ENCODE assay signal across 9 cellular contexts in the genomic region with DNA sequence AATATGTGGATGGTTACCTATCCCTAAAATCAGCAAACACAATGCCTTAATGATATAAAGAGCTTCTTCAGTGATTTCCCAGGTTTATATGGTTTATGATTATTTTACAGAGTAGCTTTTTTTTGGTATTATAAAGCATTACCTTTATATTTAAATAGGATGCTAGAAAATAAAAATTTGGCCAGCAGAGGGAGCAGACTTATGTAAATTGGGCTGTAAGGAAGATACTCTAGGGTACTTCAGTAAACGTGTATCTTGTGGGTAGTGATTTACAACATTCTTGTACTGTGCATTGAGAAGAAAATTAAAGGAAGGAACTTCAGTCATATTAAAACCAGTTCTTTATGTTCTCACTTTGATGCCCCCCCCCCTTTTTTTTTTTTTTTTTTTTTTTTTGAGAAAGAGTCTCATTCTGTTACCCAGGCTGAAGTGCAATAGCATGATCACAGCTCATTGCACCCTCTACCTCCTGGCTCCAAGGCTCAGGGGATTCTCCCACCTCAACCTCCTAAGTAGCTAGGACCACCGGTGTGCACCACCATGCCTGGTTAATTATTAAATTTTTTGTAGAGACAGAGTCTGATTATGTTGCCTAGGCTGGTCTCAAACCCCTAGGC.
DNase-seq lines count a peak whose midpoint lies in the region; ATAC-seq and FAIRE-seq lines count a peak whose summit lies in the region.
"Had no signal": no experiment of that assay in that cellular context is flagged by ENCODE, and none has a peak within 500 bp of the region (broad histone marks: within the 10 kb centered on the region; RNA-seq: fewer than 3 reads in every experiment).

No MANE protein-coding gene starts in this region.

- peaks cover 0 to 2% (median 0%) of the 10 kb centered on the region in 11 donors for H3K9me3 Mint-ChIP-seq in naive thymus-derived CD4-positive, alpha-beta T cell
- H3K9me3 Mint-ChIP-seq: IgD-negative memory B cell had no signal

- peak; percentile 70 for ATAC-seq in GM18517 (IDR thresholded peaks at IDR 0.05; ENCODE audit: unreplicated experiment)
- peak; percentile 77 for ATAC-seq in naive thymus-derived CD4-positive, alpha-beta T cell

- H3K4me1 ChIP-seq in naive thymus-derived CD4-positive, alpha-beta T cell (ENCODE audit: control insufficient read depth in 2 of 2, insufficient read depth in 2 of 2, low read length in 2 of 2), result peaks cover 0 to 1% of the 10 kb centered on the region in 2 donors

- intact Hi-C loops in naive thymus-derived CD4-positive, alpha-beta T cell (cut with micrococcal nuclease), result loop anchor here (1.0 to 2.0 kb wide), 2 partner anchors 14 to 51 kb away; no protein-coding TSS in a partner anchor

- H3K27me3 ChIP-seq in naive thymus-derived CD4-positive, alpha-beta T cell (ENCODE audit: control insufficient read depth in 2 of 2, insufficient read depth in 2 of 2, low read length in 2 of 2), result no peaks in the 10 kb centered on the region

- POLR2A ChIA-PET in naive thymus-derived CD4-positive, alpha-beta T cell (lab: Charles Lee), result interaction anchor here (1.2 kb wide), 1 partner anchor 49 kb away, joined by 3 read pairs; no protein-coding TSS in a partner anchor

- H3K4me1 Mint-ChIP-seq in naive thymus-derived CD4-positive, alpha-beta T cell, result peaks cover 2 to 42% (median 25%) of the 10 kb centered on the region in 7 donors

- H3K27me3 Mint-ChIP-seq in naive thymus-derived CD4-positive, alpha-beta T cell, result no peaks in the 10 kb centered on the region
- H3K27me3 Mint-ChIP-seq: IgD-negative memory B cell had no signal

- CTCF ChIA-PET in naive thymus-derived CD4-positive, alpha-beta T cell (lab: Charles Lee), result interaction anchor here (0.6 to 5.1 kb wide), 8 partner anchors 11 to 298 kb away, joined by 3 to 39 read pairs (median 3); no protein-coding TSS in a partner anchor

- no peaks in the 10 kb centered on the region for H3K36me3 ChIP-seq in naive thymus-derived CD4-positive, alpha-beta T cell (ENCODE audit: control insufficient read depth in 2 of 3, insufficient read depth in 3 of 3, low read length in 3 of 3)

- peak; percentile 79 to 83 for DNase-seq in AML-193 (lab: John Stamatoyannopoulos, UW)
- DNase-seq in HuH-7 (ENCODE audit: low spot score), result peak; percentile 19
- DNase-seq in RCC 7860 (ENCODE audit: low spot score), result peak; percentile 23
- DNase-seq in naive thymus-derived CD4-positive, alpha-beta T cell, result peak in 7 of 9 donors; percentile 4 to 36 (median 32)
- DNase-seq in NCI-H187 treated with DMSO at 0.1 percent for 48 hours (lab: John Stamatoyannopoulos, UW), result no peak
- DNase-seq in stimulated activated CD8-positive, alpha-beta memory T cell treated with anti-CD3 and anti-CD28 coated beads, Interleukin-4, amount 100 ng/mL, for 48 hours, result no peak

- H3K36me3 Mint-ChIP-seq in naive thymus-derived CD4-positive, alpha-beta T cell, result no peaks in the 10 kb centered on the region

- H3K27ac ChIP-seq in naive thymus-derived CD4-positive, alpha-beta T cell (ENCODE audit: low read depth, low read length), result no peak overlapping the region

- peak; percentile 72 for FAIRE-seq in RCC 7860 (lab: Jason Lieb, UNC)
- peak; percentile 76 for FAIRE-seq in endometrium (lab: Jason Lieb, UNC)

- no peak overlapping the region for H3K27ac Mint-ChIP-seq in naive thymus-derived CD4-positive, alpha-beta T cell

- H3K4me3 Mint-ChIP-seq in naive thymus-derived CD4-positive, alpha-beta T cell, result no peak overlapping the region
- H3K4me3 Mint-ChIP-seq: IgD-negative memory B cell had no signal

- H3K9me3 ChIP-seq in naive thymus-derived CD4-positive, alpha-beta T cell (ENCODE audit: control insufficient read depth in 2 of 3, low read length in 3 of 3), result no peaks in the 10 kb centered on the region

- H3K4me3 ChIP-seq in naive thymus-derived CD4-positive, alpha-beta T cell (ENCODE audit: low read length), result no peak overlapping the region

Comparison
In these comparisons a context has a peak if more than half of its experiments do, and no peak if none do; other contexts are left out.
1. DNase-seq: peak in AML-193 (2 of 2), HuH-7 (single experiment), RCC 7860 (single experiment) and naive thymus-derived CD4-positive, alpha-beta T cell (7 of 9); none in NCI-H187 treated with DMSO at 0.1 percent for 48 hours (single experiment) and stimulated activated CD8-positive, alpha-beta memory T cell treated with anti-CD3 and anti-CD28 coated beads, Interleukin-4, amount 100 ng/mL, for 48 hours (single experiment).